14 cellular contexts compared by ENCODE assay signal in genomic region chr7:107678110-107678753, GRCh38. TPM values are rescaled to one million over a fixed set of nuclear protein-coding genes. Genes with fewer than 3 reads are reported as not detected.
DNase-seq lines count a peak whose midpoint lies in the region; ATAC-seq, FAIRE-seq and TF ChIP-seq lines count a peak whose summit lies in the region.
"Had no signal": no experiment of that assay in that cellular context is flagged by ENCODE, and none has a peak within 500 bp of the region (broad histone marks: within the 10 kb centered on the region; RNA-seq: fewer than 3 reads in every experiment).

No MANE protein-coding gene starts in this region.

- FAIRE-seq in GM12891 (lab: Jason Lieb, UNC) = peak; percentile 63

- peak overlapping the region; percentile 76 for H3K4me3 Mint-ChIP-seq in memory B cell
- H3K4me3 Mint-ChIP-seq: activated T-cell treated with anti-CD3 and anti-CD28 coated beads, Interleukin-2, amount 50 U/mL, for 72 hours; nephron had no signal

- no peaks in the 10 kb centered on the region for H3K27me3 Mint-ChIP-seq in memory B cell

- H3K4me1 Mint-ChIP-seq in memory B cell = peaks cover 16% of the 10 kb centered on the region

- peak overlapping the region; percentile 96 for H3K27ac Mint-ChIP-seq in memory B cell
- H3K27ac Mint-ChIP-seq: activated T-cell treated with anti-CD3 and anti-CD28 coated beads, Interleukin-2, amount 50 U/mL, for 72 hours; nephron had no signal

- no peak overlapping the region for H3K27ac ChIP-seq in gastroesophageal sphincter
- H3K27ac ChIP-seq: right atrium auricular region, SJSA1 had no signal

- no peaks in the 10 kb centered on the region for H3K4me1 ChIP-seq in gastroesophageal sphincter
- H3K4me1 ChIP-seq: right atrium auricular region, SJSA1 had no signal

- intact Hi-C loops in left ventricle myocardium superior (cut with micrococcal nuclease) = loop anchor here (1.0 kb wide), 1 partner anchor 34 kb away; no protein-coding TSS in a partner anchor

- TF ChIP-seq CTCF in gastroesophageal sphincter (IDR thresholded peaks at IDR 0.05) = no peak

- no peaks in the 10 kb centered on the region for H3K36me3 ChIP-seq in gastroesophageal sphincter
- H3K36me3 ChIP-seq: right atrium auricular region, SJSA1 had no signal

- peaks cover 1% of the 10 kb centered on the region for H3K9me3 Mint-ChIP-seq in memory B cell
- H3K9me3 Mint-ChIP-seq: activated T-cell treated with anti-CD3 and anti-CD28 coated beads, Interleukin-2, amount 50 U/mL, for 72 hours; nephron had no signal

- H3K36me3 Mint-ChIP-seq in memory B cell = peaks cover 2% of the 10 kb centered on the region

- WGBS in gastroesophageal sphincter (ENCODE audit: low coverage in 1 of 2), 2 donors = 87 to 90% methylated on average over 1 of the region's 1 CpG

- no peaks in the 10 kb centered on the region for H3K9me3 ChIP-seq in gastroesophageal sphincter
- H3K9me3 ChIP-seq: right atrium auricular region, SJSA1 had no signal

- H3K4me3 ChIP-seq in gastroesophageal sphincter = no peak overlapping the region
- H3K4me3 ChIP-seq: right atrium auricular region, SJSA1 had no signal

- no peaks in the 10 kb centered on the region for H3K27me3 ChIP-seq in gastroesophageal sphincter
- H3K27me3 ChIP-seq: right atrium auricular region, SJSA1 had no signal

- ATAC-seq in GM19468 (IDR thresholded peaks at IDR 0.05; ENCODE audit: extremely low read depth, unreplicated experiment) (peak; percentile 39), HG03432 (IDR thresholded peaks at IDR 0.05; ENCODE audit: unreplicated experiment) (peak; percentile 62), memory B cell (ENCODE audit: low read depth) (peak; percentile 51), gastroesophageal sphincter (no peak), left ventricle myocardium superior (no peak)

- no peak for DNase-seq in GM12891 (ENCODE audit: insufficient read length, low spot score)
- no peak for DNase-seq in memory B cell (ENCODE audit: low spot score in 2 of 2)
- DNase-seq in HK-2 (ENCODE audit: unreplicated experiment) = no peak
- DNase-seq in left ventricle myocardium superior = no peak
- DNase-seq: activated T-cell treated with anti-CD3 and anti-CD28 coated beads, Interleukin-2, amount 50 U/mL, for 72 hours; anterior cingulate cortex; NK-92 treated with Interleukin-12 subunit alpha and Interleukin-12 subunit beta, amount 100 ng/mL, for 24 hours; substantia nigra had no signal

- TF ChIP-seq EP300 in gastroesophageal sphincter (IDR thresholded peaks at IDR 0.05) = no peak

- TF ChIP-seq POLR2A in GM12891 (IDR thresholded peaks at IDR 0.05; ENCODE audit: low read depth, low read length) (no peak), gastroesophageal sphincter (IDR thresholded peaks at IDR 0.05) (no peak)

TF ChIP-seq in GM12891, 5 proteins besides CTCF, POLR2A, EP300 and RAD21:
- no peak for TF ChIP-seq SPI1 (IDR thresholded peaks at IDR 0.05; ENCODE audit: low read depth, low read length)
- TF ChIP-seq POLR2AphosphoS5 (IDR thresholded peaks at IDR 0.05; ENCODE audit: low read depth, low read length) = no peak
- no peak for TF ChIP-seq TAF1 (IDR thresholded peaks at IDR 0.05; ENCODE audit: low read depth, low read length)
- no peak for TF ChIP-seq POU2F2 (IDR thresholded peaks at IDR 0.05; ENCODE audit: low read depth, low read length)
- TF ChIP-seq PAX5 (IDR thresholded peaks at IDR 0.05; ENCODE audit: insufficient read depth, low read length, severe bottlenecking) = no peak

RNA-seq across cellular contexts. Expression of gene SLC26A4, which starts 17.6 kb away (rescaled TPM):
- not detected for polyA plus RNA-seq in GM12891 (2012; ENCODE audit: low read depth, missing spikeins)
- total RNA-seq in gastroesophageal sphincter = 1 to 10 TPM in 2 of 4 donors, under 1 TPM in 2; 0.42 to 6.1 (median 1.4) TPM
- 0.40 TPM for total RNA-seq in left ventricle myocardium superior

Comparison
In these comparisons a context has a peak if more than half of its experiments do, and no peak if none do; other contexts are left out.
1. ATAC-seq: peak in GM19468 (single experiment), HG03432 (single experiment) and memory B cell (single experiment); none in gastroesophageal sphincter (single experiment) and left ventricle myocardium superior (single experiment).